Comparison of ENCODE assay signal across 8 cellular contexts in the genomic region with DNA sequence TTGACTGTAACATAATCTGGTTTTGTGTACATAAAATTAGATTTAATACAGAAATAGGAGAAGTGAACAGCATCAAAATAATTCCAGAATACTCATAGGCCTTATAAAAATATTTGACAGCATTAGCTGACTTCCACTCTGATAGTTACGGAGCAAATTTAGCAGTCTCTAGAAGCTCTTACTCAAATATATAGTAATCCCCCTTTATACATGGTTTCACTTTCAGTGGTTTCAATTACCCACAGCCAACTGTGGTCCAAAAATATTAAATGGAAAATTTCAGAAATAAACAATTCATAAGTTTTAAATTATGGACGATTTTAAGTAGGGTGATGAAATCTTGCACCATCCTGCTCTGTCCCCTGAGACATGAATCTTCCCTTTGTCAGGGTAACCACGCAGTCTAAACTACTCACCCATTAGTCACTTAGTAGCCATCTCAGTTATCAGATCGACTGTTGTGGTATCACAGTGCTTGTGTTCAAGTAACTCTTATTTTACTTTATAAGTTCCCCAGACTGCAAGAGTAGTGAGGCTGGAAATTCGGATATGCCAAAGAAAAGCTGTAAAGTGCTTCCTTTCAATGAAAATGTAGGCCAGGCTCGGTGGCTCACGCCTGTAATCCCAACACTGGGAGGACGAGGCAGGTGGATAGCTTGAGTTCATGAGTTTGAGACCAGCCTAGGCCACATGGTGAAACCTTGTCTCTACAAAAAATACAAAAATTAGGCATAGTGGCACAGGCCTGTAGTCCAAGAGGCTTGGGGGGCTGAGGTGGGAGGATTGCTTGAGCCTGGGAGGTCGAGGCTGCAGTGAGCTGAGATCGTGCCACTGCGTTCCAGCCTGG. TPM values are rescaled to one million over a fixed set of nuclear protein-coding genes. Genes with fewer than 3 reads are reported as not detected.
DNase-seq lines count a peak whose midpoint lies in the region; ATAC-seq and TF ChIP-seq lines count a peak whose summit lies in the region.

No MANE protein-coding gene starts in this region.

- peak overlapping the region; percentile 99 for H3K27ac ChIP-seq in GM23248
- H3K27ac ChIP-seq in lower lobe of right lung = no peak overlapping the region

- WGBS in GM23248 (ENCODE audit: low coverage in 1 of 2, low lambda C conversion rate in 2 of 2, missing lambda C conversion rate in 2 of 2), 2 experiments = 12 to 31% methylated on average over 8 to 11 of the region's 11 CpGs

- H3K27me3 ChIP-seq in GM23248 (replicated peaks; ENCODE audit: insufficient read depth) = no peaks in the 10 kb centered on the region
- H3K27me3 ChIP-seq in lower lobe of right lung (ENCODE audit: low read depth) = no peaks in the 10 kb centered on the region

- in situ Hi-C loops in GM23248 (cut with MboI) = no loop called here

- H3K4me2 ChIP-seq in GM23248 (ENCODE audit: unreplicated experiment) = peak overlapping the region; percentile 75

- peak overlapping the region; percentile 82 for H3K9ac ChIP-seq in GM23248

- H3K9me2 ChIP-seq in GM23248 (ENCODE audit: insufficient read depth) = no peaks in the 10 kb centered on the region

- H3K4me3 ChIP-seq in GM12865 (ENCODE audit: low read depth, low read length) = no peak overlapping the region
- H3K4me3 ChIP-seq in GM23248 = peak overlapping the region; percentile 61
- H3K4me3 ChIP-seq in lower lobe of right lung = no peak overlapping the region

- H3K79me2 ChIP-seq in GM23248 (ENCODE audit: insufficient read depth) = no peaks in the 10 kb centered on the region

- no peaks in the 10 kb centered on the region for H3K36me3 ChIP-seq in GM23248 (ENCODE audit: low read depth)
- no peaks in the 10 kb centered on the region for H3K36me3 ChIP-seq in lower lobe of right lung

- H2AFZ ChIP-seq in GM23248 = peak overlapping the region; percentile 71

- ATAC-seq in lower lobe of right lung = no peak
- no peak for ATAC-seq in HG02571 (IDR thresholded peaks at IDR 0.05; ENCODE audit: unreplicated experiment)

- intact Hi-C loops in lower lobe of right lung (cut with DNase I) = no loop called here

- no peak for TF ChIP-seq CTCF in GM12865 (IDR thresholded peaks at IDR 0.05; ENCODE audit: insufficient read depth, low read depth, low read length, missing control alignments)
- TF ChIP-seq CTCF in lower lobe of right lung (IDR thresholded peaks at IDR 0.05) = no peak

- H3K9me3 ChIP-seq in GM23248 (ENCODE audit: low read depth) (no peaks in the 10 kb centered on the region), lower lobe of right lung (no peaks in the 10 kb centered on the region)

- DNase-seq in GM12865 (ENCODE audit: low read depth) (peak; percentile 26), GM23248 (peak; percentile 88), NCI-H460 (ENCODE audit: extremely low read depth, low read depth) (peak; percentile 72), islet precursor cell (peak; percentile 65), medulla oblongata (ENCODE audit: extremely low spot score) (no peak), lower lobe of right lung (no peak)
- no peak for DNase-seq in activated CD4-positive, alpha-beta T cell treated with anti-CD3 and anti-CD28 coated beads, Interleukin-2, amount 50 U/mL, for 4 hours

- no peaks in the 10 kb centered on the region for H4K20me1 ChIP-seq in GM23248 (ENCODE audit: insufficient read depth)

- H3F3A ChIP-seq in GM23248 (ENCODE audit: insufficient read depth) = peaks cover 18% of the 10 kb centered on the region

- H3K4me1 ChIP-seq in GM23248 (ENCODE audit: insufficient read depth) (peaks cover 20% of the 10 kb centered on the region), lower lobe of right lung (no peaks in the 10 kb centered on the region)

RNA-seq across cellular contexts. Expression of a gene that starts 17.2 kb away (rescaled TPM):
- 0.13 and 0.97 TPM in 2 replicates for total RNA-seq in GM23248 (2014; rRNA removed; shearing (Covaris generic))
- polyA plus RNA-seq in GM23248 (2016; fragmentation: Nextera tagmentation; extraction: Ambion mirVana) = 0.06 and 0.20 TPM in 2 replicates
- 0.02 TPM in 1 of 2 replicates, not detected in the other for total RNA-seq in NCI-H460 (2014; rRNA removed; shearing (Covaris generic))
- not detected in 2 replicates for polyA plus RNA-seq in NCI-H460 (2014; cell fraction: nucleus; rRNA removed)
- not detected for total RNA-seq in lower lobe of right lung

RNA-seq across cellular contexts. Expression of a gene that starts 23.5 kb away (rescaled TPM):
- 17.1 and 17.2 TPM in 2 replicates for total RNA-seq in GM23248 (2014; rRNA removed; shearing (Covaris generic))
- polyA plus RNA-seq in GM23248 (2016; fragmentation: Nextera tagmentation; extraction: Ambion mirVana) = 15.3 and 18.3 TPM in 2 replicates
- 26.5 and 30.0 TPM in 2 replicates for total RNA-seq in NCI-H460 (2014; rRNA removed; shearing (Covaris generic))
- 8.5 and 10.0 TPM in 2 replicates for polyA plus RNA-seq in NCI-H460 (2014; cell fraction: nucleus; rRNA removed)
- total RNA-seq in lower lobe of right lung = 6.5 TPM

Comparison
In these comparisons a context has a peak if more than half of its experiments do, and no peak if none do; other contexts are left out.
1. DNase-seq: peak in GM12865 (single experiment), GM23248 (single experiment), NCI-H460 (single experiment) and islet precursor cell (single experiment); none in medulla oblongata (single experiment), lower lobe of right lung (single experiment) and activated CD4-positive, alpha-beta T cell treated with anti-CD3 and anti-CD28 coated beads, Interleukin-2, amount 50 U/mL, for 4 hours (0 of 2).